Comparison of ENCODE assay signal across 9 cellular contexts in genomic region chr3:5058463-5058862, GRCh38.
DNase-seq lines count a peak whose midpoint lies in the region; ATAC-seq, FAIRE-seq and TF ChIP-seq lines count a peak whose summit lies in the region.
"Had no signal": no experiment of that assay in that cellular context is flagged by ENCODE, and none has a peak within 500 bp of the region (broad histone marks: within the 10 kb centered on the region; RNA-seq: fewer than 3 reads in every experiment).

No MANE protein-coding gene starts in this region.

- TF ChIP-seq POLR2A in GM12892 (IDR thresholded peaks at IDR 0.05; ENCODE audit: low read depth, low read length): no peak

- DNase-seq in A172 (ENCODE audit: low spot score) (peak; percentile 36), HCEC 1CT (peak; percentile 73), brain microvascular endothelial cell (peak; percentile 33), kidney glomerular epithelial cell (lab: John Stamatoyannopoulos, UW) (peak; percentile 87), T-helper 9 cell (no peak), HTR-8/SVneo (ENCODE audit: insufficient read length, low spot score) (no peak), GM12892 (ENCODE audit: insufficient read length) (no peak)

- ATAC-seq in GM18867 (IDR thresholded peaks at IDR 0.05; ENCODE audit: unreplicated experiment): no peak

- H3K27ac ChIP-seq in brain microvascular endothelial cell: peak overlapping the region; percentile 56
- H3K27ac ChIP-seq: upper lobe of right lung had no signal

- no peaks in the 10 kb centered on the region for H3K27me3 ChIP-seq in brain microvascular endothelial cell (replicated peaks)
- H3K27me3 ChIP-seq: upper lobe of right lung had no signal

- no peaks in the 10 kb centered on the region for H3K36me3 ChIP-seq in brain microvascular endothelial cell (replicated peaks)
- H3K36me3 ChIP-seq: upper lobe of right lung had no signal

- no peak for TF ChIP-seq CTCF in brain microvascular endothelial cell (IDR thresholded peaks at IDR 0.05; ENCODE audit: low read depth, low read length, missing control alignments)

- no peak overlapping the region for H3K4me3 ChIP-seq in brain microvascular endothelial cell (ENCODE audit: low read depth, low read length)
- H3K4me3 ChIP-seq: upper lobe of right lung had no signal

- in situ Hi-C loops in brain microvascular endothelial cell (cut with HindIII; ENCODE audit: low pct_ligation_motif_present, low sequenced_read_pairs): no loop called here

- no peak for FAIRE-seq in HTR-8/SVneo (lab: Jason Lieb, UNC)
- FAIRE-seq in GM12892 (lab: Jason Lieb, UNC): no peak

Comparison
In these comparisons a context has a peak if more than half of its experiments do, and no peak if none do; other contexts are left out.
1. DNase-seq: peak in A172 (single experiment), HCEC 1CT (single experiment), brain microvascular endothelial cell (single experiment) and kidney glomerular epithelial cell (single experiment); none in T-helper 9 cell (single experiment), HTR-8/SVneo (single experiment) and GM12892 (single experiment).